Comparison of ENCODE assay signal across 1 cellular context in the genomic region with DNA sequence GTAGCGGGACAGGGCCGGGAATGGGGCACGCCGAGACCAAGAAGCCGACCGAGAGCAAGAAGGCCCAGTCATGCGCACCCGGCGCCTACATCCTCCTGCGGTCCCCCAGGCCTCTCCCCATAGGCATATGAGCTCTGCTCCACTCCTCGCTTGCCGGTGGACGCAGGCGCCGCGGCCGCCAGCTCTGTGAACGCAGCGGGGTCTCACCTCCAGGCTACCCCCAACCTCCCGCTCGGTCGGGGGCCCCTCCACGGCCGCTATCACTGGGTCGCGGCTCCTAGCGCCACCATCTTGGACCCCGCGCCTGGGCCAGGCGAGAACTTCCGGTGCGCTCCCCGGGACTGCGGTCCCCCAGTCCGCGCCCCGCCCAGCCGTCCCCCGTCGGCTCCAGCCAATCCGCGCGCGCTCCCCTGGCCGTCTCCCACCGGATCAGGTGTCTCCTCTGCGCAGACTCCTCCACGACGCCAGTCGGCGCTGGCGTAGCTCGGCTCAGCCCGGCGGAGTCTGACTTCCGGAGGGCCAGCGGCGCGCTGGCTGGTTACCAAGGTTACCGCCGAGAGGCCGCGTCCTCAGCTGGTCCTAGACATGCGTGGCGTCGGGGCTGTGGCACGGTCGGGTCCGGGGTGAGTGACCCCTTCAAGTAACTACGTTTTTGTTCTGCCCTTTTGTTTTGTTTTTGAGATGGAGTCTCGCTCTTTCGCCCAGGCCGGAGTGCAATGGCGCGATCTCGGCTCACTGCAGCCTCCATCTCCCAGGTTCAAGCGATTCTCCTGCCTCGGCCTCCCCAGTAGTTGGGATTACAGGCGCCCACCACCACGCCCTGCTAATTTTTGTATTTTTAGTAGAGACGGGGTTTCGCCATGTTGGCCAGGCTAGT.
TF ChIP-seq lines count a peak whose summit lies in the region.

Gene ZNF594 (minus strand): TSS at position 328 of the 877 bp plus-strand sequence. CDS start 7,612 bp downstream, outside the sequence.

TF ChIP-seq in IMR-90, 13 proteins besides CTCF, POLR2A, EP300 and RAD21 (continued from another document):
- TF ChIP-seq, protein P1, sequence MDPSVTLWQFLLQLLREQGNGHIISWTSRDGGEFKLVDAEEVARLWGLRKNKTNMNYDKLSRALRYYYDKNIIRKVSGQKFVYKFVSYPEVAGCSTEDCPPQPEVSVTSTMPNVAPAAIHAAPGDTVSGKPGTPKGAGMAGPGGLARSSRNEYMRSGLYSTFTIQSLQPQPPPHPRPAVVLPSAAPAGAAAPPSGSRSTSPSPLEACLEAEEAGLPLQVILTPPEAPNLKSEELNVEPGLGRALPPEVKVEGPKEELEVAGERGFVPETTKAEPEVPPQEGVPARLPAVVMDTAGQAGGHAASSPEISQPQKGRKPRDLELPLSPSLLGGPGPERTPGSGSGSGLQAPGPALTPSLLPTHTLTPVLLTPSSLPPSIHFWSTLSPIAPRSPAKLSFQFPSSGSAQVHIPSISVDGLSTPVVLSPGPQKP (IDR thresholded peaks at IDR 0.05; ENCODE audit: borderline replicate concordance, low read depth, low read length): peak; percentile 2; the same call in 1 of the 2 replicates
- TF ChIP-seq, protein P2, sequence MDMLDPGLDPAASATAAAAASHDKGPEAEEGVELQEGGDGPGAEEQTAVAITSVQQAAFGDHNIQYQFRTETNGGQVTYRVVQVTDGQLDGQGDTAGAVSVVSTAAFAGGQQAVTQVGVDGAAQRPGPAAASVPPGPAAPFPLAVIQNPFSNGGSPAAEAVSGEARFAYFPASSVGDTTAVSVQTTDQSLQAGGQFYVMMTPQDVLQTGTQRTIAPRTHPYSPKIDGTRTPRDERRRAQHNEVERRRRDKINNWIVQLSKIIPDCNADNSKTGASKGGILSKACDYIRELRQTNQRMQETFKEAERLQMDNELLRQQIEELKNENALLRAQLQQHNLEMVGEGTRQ (IDR thresholded peaks at IDR 0.05; ENCODE audit: low read depth, low read length): peak; percentile 44; the same call in 1 of the 2 replicates
- no peak for TF ChIP-seq FOS (IDR thresholded peaks at IDR 0.05; ENCODE audit: low read depth, low read length)
TF ChIP-seq in IMR-90: peak in this region for 3.
